1 cellular context compared by ENCODE assay signal in the genomic region with DNA sequence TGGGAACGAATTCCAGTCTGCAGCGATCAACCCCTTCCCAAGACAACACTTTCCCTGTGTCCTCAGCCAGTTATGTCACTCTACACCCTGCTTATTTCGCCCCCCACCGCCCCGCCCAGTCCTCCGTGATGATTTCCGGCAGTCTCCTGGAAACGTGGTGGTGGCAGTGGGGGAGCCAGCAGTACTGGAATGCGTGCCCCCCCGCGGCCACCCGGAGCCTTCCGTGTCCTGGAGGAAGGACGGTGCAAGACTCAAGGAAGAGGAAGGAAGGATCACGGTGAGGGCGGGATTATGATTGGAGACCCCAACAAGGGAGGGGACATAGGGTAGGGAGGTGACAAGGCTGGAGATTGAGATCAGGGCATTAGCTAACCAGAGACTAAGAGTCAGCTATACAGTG.
TF ChIP-seq lines count a peak whose summit lies in the region.

No MANE protein-coding gene starts in this region.

TF ChIP-seq in K562, 482 proteins besides CTCF, POLR2A, EP300 and RAD21:
- TF ChIP-seq PKNOX1 (IDR thresholded peaks at IDR 0.05) (no peak), VEZF1 (CRISPR knock-in tag; IDR thresholded peaks at IDR 0.05) (peak; percentile 54; the same call in 1 of the 2 replicates)
